In the genomic region with DNA sequence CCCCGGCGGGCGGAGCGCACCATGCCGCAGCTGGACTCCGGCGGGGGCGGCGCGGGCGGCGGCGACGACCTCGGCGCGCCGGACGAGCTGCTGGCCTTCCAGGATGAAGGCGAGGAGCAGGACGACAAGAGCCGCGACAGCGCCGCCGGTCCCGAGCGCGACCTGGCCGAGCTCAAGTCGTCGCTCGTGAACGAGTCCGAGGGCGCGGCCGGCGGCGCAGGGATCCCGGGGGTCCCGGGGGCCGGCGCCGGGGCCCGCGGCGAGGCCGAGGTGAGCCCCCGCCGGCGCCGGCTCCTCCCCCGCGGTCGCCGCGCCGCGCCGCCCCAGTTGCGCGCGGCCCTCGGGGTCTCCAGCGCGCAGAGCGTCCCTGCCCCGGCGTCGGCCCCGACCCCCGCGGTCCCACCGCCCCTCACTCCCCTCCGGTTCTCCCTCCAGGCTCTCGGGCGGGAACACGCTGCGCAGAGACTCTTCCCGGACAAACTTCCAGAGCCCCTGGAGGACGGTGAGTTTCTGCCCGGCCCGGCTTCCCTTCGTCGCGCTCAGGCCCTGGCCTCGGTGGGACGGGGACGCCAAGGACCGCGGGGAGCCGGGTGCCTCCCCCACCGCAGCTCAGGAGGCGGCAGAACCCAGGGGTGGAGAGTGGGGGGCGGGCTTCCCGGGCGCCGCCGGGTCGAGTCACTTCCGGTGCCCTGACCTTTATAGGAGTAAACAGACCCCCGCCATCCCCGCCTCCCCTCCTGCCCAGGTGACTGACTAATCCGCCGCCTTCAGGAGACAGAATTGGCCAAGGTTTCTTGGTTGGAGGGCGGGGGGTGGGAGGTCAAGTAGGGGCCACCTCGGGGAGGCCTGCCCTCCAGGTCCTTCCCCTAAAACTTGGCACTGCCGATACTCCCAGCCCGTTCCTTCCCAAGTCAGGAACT, we compare ENCODE assay signal across 8 cellular contexts. TPM values are rescaled to one million over a fixed set of nuclear protein-coding genes. Genes with fewer than 3 reads are reported as not detected.
DNase-seq lines count a peak whose midpoint lies in the region; ATAC-seq and TF ChIP-seq lines count a peak whose summit lies in the region.

No MANE protein-coding gene starts in this region.

- peak overlapping the region; percentile 48; the same call in 1 of the 2 replicates for H3K4me3 ChIP-seq in GM08714 (ENCODE audit: low read length)
- peak overlapping the region in 56 of 59 donors; percentile 14 to 73 (median 55) for H3K4me3 ChIP-seq in dorsolateral prefrontal cortex
- H3K4me3 ChIP-seq in neural progenitor cell, result peak overlapping the region; percentile 75
- peak overlapping the region; percentile 41 to 72 (median 52) for H3K4me3 ChIP-seq in transverse colon

- H3K27me3 Mint-ChIP-seq in neural progenitor cell (ENCODE audit: insufficient read depth, low read depth), result peaks cover 11% of the 10 kb centered on the region

- no peak for TF ChIP-seq EP300 in transverse colon (IDR thresholded peaks at IDR 0.05; ENCODE audit: low read depth)

- WGBS in transverse colon (ENCODE audit: low coverage in 1 of 2), 2 donors, result 2% methylated on average over 60 of the region's 110 CpGs; no CpG with 5 or more reads in 1 of the 2 donors

- H3K27ac ChIP-seq in dorsolateral prefrontal cortex (no peak overlapping the region), neural progenitor cell (no peak overlapping the region), transverse colon (peak overlapping the region; percentile 40 to 57 (median 50))

- H3K4me3 Mint-ChIP-seq in neural progenitor cell, result peak overlapping the region; percentile 79

- no peaks in the 10 kb centered on the region for H3K36me3 ChIP-seq in neural progenitor cell
- H3K36me3 ChIP-seq in transverse colon, result no peaks in the 10 kb centered on the region

- H3K4me1 ChIP-seq in neural progenitor cell, result peaks cover 7% of the 10 kb centered on the region
- H3K4me1 ChIP-seq in transverse colon, result peaks cover 6 to 21% (median 14%) of the 10 kb centered on the region in 4 donors

- H3K4me2 ChIP-seq in neural progenitor cell, result peak overlapping the region; percentile 94

- H3K27me3 ChIP-seq in dorsolateral prefrontal cortex, result peaks cover 0 to 16% (median 0%) of the 10 kb centered on the region in 45 donors
- peaks cover 58% of the 10 kb centered on the region for H3K27me3 ChIP-seq in neural progenitor cell
- H3K27me3 ChIP-seq in transverse colon, result peaks cover 27% of the 10 kb centered on the region

- H3K9me3 Mint-ChIP-seq in neural progenitor cell, result no peaks in the 10 kb centered on the region

- no peak for TF ChIP-seq CTCF in dorsolateral prefrontal cortex (IDR thresholded peaks at IDR 0.05 in 54 of 56, conservative IDR thresholded peaks at IDR 0.05 in 2 of 56; ENCODE audit: low read depth in 1 of 56, partially characterized antibody in 56 of 56)
- no peak for TF ChIP-seq CTCF in neural progenitor cell (IDR thresholded peaks at IDR 0.05)
- no peak for TF ChIP-seq CTCF in transverse colon (IDR thresholded peaks at IDR 0.05)

- H4K20me1 ChIP-seq in neural progenitor cell (ENCODE audit: low read depth), result peaks cover 38% of the 10 kb centered on the region

- H3K9ac ChIP-seq in neural progenitor cell, result no peak overlapping the region

- H3K79me2 ChIP-seq in neural progenitor cell (ENCODE audit: low read depth), result no peaks in the 10 kb centered on the region

- intact Hi-C loops in dorsolateral prefrontal cortex (cut with DNase I), result no loop called here
- intact Hi-C loops in transverse colon (cut with DNase I; ENCODE audit: low total_unique reads), result loop anchor here (10.0 kb wide), 1 partner anchor 1330 kb away; no protein-coding TSS in a partner anchor

- H3K9me3 ChIP-seq in neural progenitor cell (ENCODE audit: low read depth) (no peaks in the 10 kb centered on the region), transverse colon (no peaks in the 10 kb centered on the region)

- peak; percentile 5 for ATAC-seq in HG03064 (IDR thresholded peaks at IDR 0.05; ENCODE audit: low read depth, unreplicated experiment)

- no peak for TF ChIP-seq POLR2A in transverse colon (IDR thresholded peaks at IDR 0.05)

- H3K4me1 Mint-ChIP-seq in neural progenitor cell, result peaks cover 15% of the 10 kb centered on the region

- peaks cover 12% of the 10 kb centered on the region for H3K36me3 Mint-ChIP-seq in neural progenitor cell

- in situ Hi-C loops in transverse colon (cut with MboI; ENCODE audit: low pct_ligation_motif_present in 1 of 4, low pct_unique_long_range_greater_than_20kb in 1 of 4, low sequenced_read_pairs in 3 of 4) (no loop called here), ACHN (cut with HindIII; ENCODE audit: low pct_ligation_motif_present, low pct_unique_long_range_greater_than_20kb, low sequenced_read_pairs) (no loop called here)

- peak; percentile 59 to 65 for DNase-seq in activated CD4-positive, alpha-beta T cell treated with anti-CD3 and anti-CD28 coated beads for 24 hours (ENCODE audit: low read depth in 2 of 2)
- no peak for DNase-seq in dorsolateral prefrontal cortex
- DNase-seq in neural progenitor cell (ENCODE audit: low spot score), result peak; percentile 65
- peak; percentile 40 for DNase-seq in transverse colon
- no peak for DNase-seq in ACHN
- DNase-seq in SHP77 treated with DMSO at 0.1 percent for 48 hours (lab: John Stamatoyannopoulos, UW), result no peak

- peak overlapping the region; percentile 81 for H2AFZ ChIP-seq in neural progenitor cell (replicated peaks)

- no peak overlapping the region for H3K27ac Mint-ChIP-seq in neural progenitor cell

- peaks cover 9% of the 10 kb centered on the region for H3F3A ChIP-seq in neural progenitor cell (ENCODE audit: low read depth)

RNA-seq across cellular contexts. Expression of a gene that starts 0.7 kb away (rescaled TPM):
- total RNA-seq in dorsolateral prefrontal cortex (1 to 10 TPM in 115 of 120 experiments, under 1 TPM in 5; 0.75 to 9.0 (median 2.3) TPM), neural progenitor cell (ENCODE audit: low replicate concordance) (0.73 and 1.8 TPM in 2 replicates), transverse colon (1 to 10 TPM in 3 of 4 donors, under 1 TPM in 1; 0.60 to 7.1 (median 3.1) TPM)

Comparison
In these comparisons a context has a peak if more than half of its experiments do, and no peak if none do; other contexts are left out.
1. DNase-seq: peak in activated CD4-positive, alpha-beta T cell treated with anti-CD3 and anti-CD28 coated beads for 24 hours (2 of 2), neural progenitor cell (single experiment) and transverse colon (single experiment); none in dorsolateral prefrontal cortex (0 of 10), ACHN (single experiment) and SHP77 treated with DMSO at 0.1 percent for 48 hours (single experiment).
2. H3K27ac ChIP-seq: peak in transverse colon (4 of 4); none in dorsolateral prefrontal cortex (0 of 59) and neural progenitor cell (single experiment).
3. Peak in every context shown above with its lines, with median percentiles within 50 percentile points of each other: H3K4me3 ChIP-seq.